In the genomic region with DNA sequence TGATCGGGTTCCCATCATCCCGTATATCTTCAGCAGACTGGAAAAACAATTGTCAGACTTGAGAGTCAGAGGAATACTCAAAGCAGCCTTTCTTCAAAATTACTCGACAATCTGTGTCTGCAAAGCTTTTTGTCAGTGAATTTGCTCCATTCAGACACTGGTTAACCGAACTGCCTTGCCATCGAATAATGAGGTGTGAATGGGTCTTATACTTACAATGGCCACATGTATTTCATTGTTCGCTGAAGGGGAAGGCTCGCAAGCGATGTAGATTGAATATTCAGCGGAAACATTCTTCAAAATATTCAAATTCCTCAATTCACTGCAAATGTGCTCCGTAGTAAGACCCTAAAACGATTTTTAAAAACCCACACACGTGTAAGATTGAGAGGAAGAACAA, we compare ENCODE assay signal across 15 cellular contexts.
"Had no signal": no experiment of that assay in that cellular context is flagged by ENCODE, and none has a peak within 500 bp of the region (broad histone marks: within the 10 kb centered on the region; RNA-seq: fewer than 3 reads in every experiment).

No MANE protein-coding gene starts in this region.

- H3K4me1 Mint-ChIP-seq: stimulated activated effector memory CD8-positive, alpha-beta T cell treated with anti-CD3 and anti-CD28 coated beads, Interleukin-12 subunit alpha, Interleukin-12 subunit beta, amount 100 ng/mL, for 72 hours had no signal

- H3K36me3 Mint-ChIP-seq: stimulated activated effector memory CD8-positive, alpha-beta T cell treated with anti-CD3 and anti-CD28 coated beads, Interleukin-12 subunit alpha, Interleukin-12 subunit beta, amount 100 ng/mL, for 72 hours had no signal

- H3K27me3 ChIP-seq: testis had no signal

- H3K27ac Mint-ChIP-seq: activated CD4-positive, alpha-beta T cell treated with anti-CD3 and anti-CD28 coated beads, Interleukin-2, amount 10 ng/mL, durations not matched to agents 24 days and 14 days; activated CD8-positive, alpha-beta T cell treated with anti-CD3 and anti-CD28 coated beads, Interleukin-2, amount 10 ng/mL, durations not matched to agents 7 days and 5 days; activated naive CD4-positive, alpha-beta T cell treated with anti-CD3 and anti-CD28 coated beads for 36 hours; activated naive CD8-positive, alpha-beta T cell treated with anti-CD3 and anti-CD28 coated beads, Interleukin-2, amount 50 U/mL, for 24 hours; activated T-cell treated with anti-CD3 and anti-CD28 coated beads, Interleukin-2, amount 50 U/mL, for 24 hours; immature natural killer cell; naive thymus-derived CD8-positive, alpha-beta T cell; stimulated activated effector memory CD8-positive, alpha-beta T cell treated with anti-CD3 and anti-CD28 coated beads, Interleukin-12 subunit alpha, Interleukin-12 subunit beta, amount 100 ng/mL, for 72 hours had no signal

- H3K9me3 ChIP-seq: prostate gland, testis had no signal

- H3K4me3 ChIP-seq: prostate gland, testis had no signal

- ATAC-seq: activated CD8-positive, alpha-beta T cell treated with anti-CD3 and anti-CD28 coated beads, Interleukin-2, amount 10 ng/mL, durations not matched to agents 7 days and 5 days; activated naive CD8-positive, alpha-beta T cell treated with anti-CD3 and anti-CD28 coated beads, Interleukin-2, amount 50 U/mL, for 24 hours; naive thymus-derived CD8-positive, alpha-beta T cell; stimulated activated effector memory CD8-positive, alpha-beta T cell treated with anti-CD3 and anti-CD28 coated beads, Interleukin-12 subunit alpha, Interleukin-12 subunit beta, amount 100 ng/mL, for 72 hours had no signal

- H3K27me3 Mint-ChIP-seq: activated CD4-positive, alpha-beta T cell treated with anti-CD3 and anti-CD28 coated beads, Interleukin-2, amount 10 ng/mL, durations not matched to agents 24 days and 14 days; naive thymus-derived CD8-positive, alpha-beta T cell had no signal

- H3K4me3 Mint-ChIP-seq: activated CD4-positive, alpha-beta T cell treated with anti-CD3 and anti-CD28 coated beads, Interleukin-2, amount 10 ng/mL, durations not matched to agents 24 days and 14 days; activated CD8-positive, alpha-beta T cell treated with anti-CD3 and anti-CD28 coated beads, Interleukin-2, amount 10 ng/mL, durations not matched to agents 7 days and 5 days; activated naive CD4-positive, alpha-beta T cell treated with anti-CD3 and anti-CD28 coated beads for 36 hours; activated naive CD8-positive, alpha-beta T cell treated with anti-CD3 and anti-CD28 coated beads, Interleukin-2, amount 50 U/mL, for 24 hours; activated T-cell treated with anti-CD3 and anti-CD28 coated beads, Interleukin-2, amount 50 U/mL, for 24 hours; immature natural killer cell; naive thymus-derived CD8-positive, alpha-beta T cell; stimulated activated effector memory CD8-positive, alpha-beta T cell treated with anti-CD3 and anti-CD28 coated beads, Interleukin-12 subunit alpha, Interleukin-12 subunit beta, amount 100 ng/mL, for 72 hours had no signal

- H3K9me3 Mint-ChIP-seq: activated CD4-positive, alpha-beta T cell treated with anti-CD3 and anti-CD28 coated beads, Interleukin-2, amount 10 ng/mL, durations not matched to agents 24 days and 14 days; activated naive CD4-positive, alpha-beta T cell treated with anti-CD3 and anti-CD28 coated beads for 36 hours; activated naive CD8-positive, alpha-beta T cell treated with anti-CD3 and anti-CD28 coated beads, Interleukin-2, amount 50 U/mL, for 24 hours; activated T-cell treated with anti-CD3 and anti-CD28 coated beads, Interleukin-2, amount 50 U/mL, for 24 hours; immature natural killer cell; naive thymus-derived CD8-positive, alpha-beta T cell had no signal

- DNase-seq: activated CD4-positive, alpha-beta T cell treated with anti-CD3 and anti-CD28 coated beads, Interleukin-2, amount 10 ng/mL, durations not matched to agents 24 days and 14 days; activated CD8-positive, alpha-beta T cell treated with anti-CD3 and anti-CD28 coated beads, Interleukin-2, amount 10 ng/mL, durations not matched to agents 7 days and 5 days; activated naive CD4-positive, alpha-beta T cell treated with anti-CD3 and anti-CD28 coated beads for 36 hours; activated naive CD8-positive, alpha-beta T cell treated with anti-CD3 and anti-CD28 coated beads, Interleukin-2, amount 50 U/mL, for 24 hours; activated T-cell treated with anti-CD3 and anti-CD28 coated beads, Interleukin-2, amount 50 U/mL, for 24 hours; erythroblast; immature natural killer cell; naive thymus-derived CD8-positive, alpha-beta T cell; occipital lobe; stimulated activated CD4-positive, alpha-beta T cell treated with anti-CD3 and anti-CD28 coated beads, Interleukin-4, amount 100 ng/mL, for 24 hours; T-helper 1 cell; T-helper 9 cell; testis had no signal

- H3K4me1 ChIP-seq: prostate gland had no signal
